In the genomic region with DNA sequence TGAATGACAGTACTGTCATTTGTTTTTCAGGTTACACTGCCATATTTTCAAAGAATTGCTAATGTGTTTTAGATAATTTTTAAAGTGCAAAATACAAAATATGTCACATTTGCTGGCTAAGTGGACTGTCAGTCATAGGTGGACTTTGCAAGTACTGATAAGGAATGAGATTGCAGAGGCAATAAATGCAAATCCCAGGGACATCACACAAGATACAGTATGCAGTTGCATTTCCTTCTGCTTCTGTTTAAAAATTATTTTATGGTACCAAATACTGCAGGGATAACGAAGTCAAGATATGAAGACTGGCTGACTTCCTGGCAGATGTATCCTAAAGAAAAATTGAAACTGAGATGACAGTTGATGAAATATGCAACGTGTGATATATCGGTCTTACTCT, we compare ENCODE assay signal across 11 cellular contexts.
"Had no signal": no experiment of that assay in that cellular context is flagged by ENCODE, and none has a peak within 500 bp of the region (broad histone marks: within the 10 kb centered on the region; RNA-seq: fewer than 3 reads in every experiment).

No MANE protein-coding gene starts in this region.

- H3K9me3 ChIP-seq: HAP-1 had no signal

- DNase-seq: GM23248, GOT3, H7, H9, HCEC 1CT, HFFc6 had no signal

- H3K27ac Mint-ChIP-seq: GM23338, H9 had no signal

- H3K4me3 ChIP-seq: GM23248, GM23338, HAP-1 had no signal

- FAIRE-seq: H1, H54 had no signal

- H3K27ac ChIP-seq: GM23248 had no signal

- H3K4me1 Mint-ChIP-seq: GM23338, H9 had no signal

- H3K9me3 Mint-ChIP-seq: GM23338, H9, HFFc6 had no signal

- ATAC-seq: GM23338, HCT116 had no signal

- H3K4me3 Mint-ChIP-seq: GM23338, H9, HFFc6 had no signal

- H3K36me3 ChIP-seq: HAP-1 had no signal
